Comparison of ENCODE assay signal across 39 cellular contexts in the genomic region with DNA sequence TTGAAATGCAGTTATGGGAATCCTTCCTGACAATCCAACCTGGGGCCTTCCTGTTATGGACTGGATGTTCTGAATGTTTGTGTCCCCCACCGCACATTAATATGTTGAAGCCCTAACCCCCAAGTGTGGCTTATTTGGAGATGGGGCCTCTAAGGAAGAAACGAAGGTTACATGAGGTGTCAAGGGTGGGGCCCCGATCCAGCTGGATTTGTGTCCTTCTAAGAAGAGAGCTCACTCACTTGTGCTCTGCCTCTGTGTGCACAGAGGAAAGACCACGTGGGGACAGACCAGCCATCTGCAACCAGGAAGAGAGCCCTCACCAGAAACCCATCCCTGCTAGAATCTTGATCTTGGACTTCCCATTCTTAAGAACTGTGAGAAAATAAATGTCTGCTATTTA. TPM values are rescaled to one million over a fixed set of nuclear protein-coding genes. Genes with fewer than 3 reads are reported as not detected.
"Had no signal": no experiment of that assay in that cellular context is flagged by ENCODE, and none has a peak within 500 bp of the region (broad histone marks: within the 10 kb centered on the region; RNA-seq: fewer than 3 reads in every experiment).

No MANE protein-coding gene starts in this region.

- H3K27ac ChIP-seq: KMS-11 had no signal

- DNase-seq: Karpas-422, Kasumi-1, MG63, MM.1S, MV-4-11, NCI-H1048, NCI-H1092, NCI-H1092 treated with DMSO at 0.1 percent for 48 hours, NCI-H1105, NCI-H1105 treated with DMSO at 0.1 percent for 48 hours, NCI-H1417, NCI-H1417 treated with DMSO at 0.1 percent for 48 hours, NCI-H1436, NCI-H1436 treated with DMSO at 0.1 percent for 48 hours, NCI-H146, NCI-H1694, NCI-H1694 treated with DMSO at 0.1 percent for 48 hours, NCI-H187, NCI-H187 treated with DMSO at 0.1 percent for 48 hours, NCI-H1930, NCI-H2029, NCI-H2029 treated with DMSO at 0.1 percent for 48 hours, NCI-H2081, NCI-H2081 treated with DMSO at 0.1 percent for 48 hours, NCI-H2107, NCI-H2171, NCI-H2171 treated with DMSO at 0.1 percent for 48 hours, NCI-H2227 treated with DMSO at 0.1 percent for 48 hours, NCI-H226, NCI-H345, NCI-H446, NCI-H446 treated with DMSO at 0.1 percent for 48 hours, NCI-H510A, NCI-H510A treated with DMSO at 0.1 percent for 48 hours had no signal

- H3K4me2 ChIP-seq: KMS-11 had no signal

- H3K36me3 ChIP-seq: MG63 had no signal

- H3K9me3 ChIP-seq: MG63 had no signal

- H3K27me3 ChIP-seq: MG63 had no signal

- H3K9ac ChIP-seq: KMS-11 had no signal

- H3K4me3 ChIP-seq: MG63 had no signal

RNA-seq across cellular contexts. Expression of gene MAP3K19, which starts 44.4 kb away (rescaled TPM):
- total RNA-seq: LHCN-M2, M059J, MCF 10A, NCI-H460 had no signal
